ENCODE assay signal across 8 cellular contexts in the genomic region with DNA sequence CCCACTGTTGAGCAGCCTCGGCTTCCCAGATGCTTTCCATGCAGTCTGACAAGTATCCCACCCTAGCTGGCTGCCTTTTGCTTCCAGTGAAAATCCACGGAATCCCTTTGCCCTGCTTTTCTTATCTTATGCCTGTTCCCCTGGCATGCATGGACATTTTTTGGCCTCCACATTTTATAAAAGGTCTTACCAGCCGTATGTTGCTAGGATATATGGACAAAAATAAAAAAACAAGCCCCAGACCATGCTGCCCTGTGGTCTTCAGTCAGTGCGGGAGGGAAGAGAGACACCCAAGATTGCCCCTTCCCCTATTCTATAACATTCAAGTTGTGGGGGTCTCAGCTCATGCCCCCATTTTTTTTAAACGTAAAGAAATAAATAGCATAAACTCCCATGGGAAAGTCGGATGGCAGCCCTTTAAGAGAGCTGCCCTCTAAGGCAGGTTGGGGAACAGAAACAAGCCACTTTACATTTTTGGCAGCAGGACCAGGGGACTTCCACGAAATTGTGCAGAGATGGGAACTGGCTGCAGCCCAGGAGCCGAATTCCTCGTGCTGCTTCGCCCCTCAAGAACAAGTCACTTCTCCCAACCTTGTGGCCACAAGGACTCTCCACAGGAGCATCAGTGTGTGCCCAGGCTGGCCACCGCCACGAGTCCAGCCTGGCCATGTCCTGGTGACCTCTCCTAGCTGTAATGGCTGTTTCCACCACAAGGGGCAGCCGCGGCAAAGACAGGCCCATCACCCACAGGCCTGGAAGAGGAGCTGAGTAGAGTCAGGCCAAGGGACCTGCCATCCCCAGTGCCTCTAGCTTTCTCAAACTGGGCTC.
DNase-seq lines count a peak whose midpoint lies in the region; ATAC-seq and TF ChIP-seq lines count a peak whose summit lies in the region.

No MANE protein-coding gene starts in this region.

- H3K4me3 Mint-ChIP-seq in activated CD8-positive, alpha-beta memory T cell treated with anti-CD3 and anti-CD28 coated beads, Interleukin-2, amount 10 ng/mL, durations not matched to agents 7 days and 5 days = no peak overlapping the region
- H3K4me3 Mint-ChIP-seq in nephron progenitor cell = no peak overlapping the region

- ATAC-seq in GM19397 (IDR thresholded peaks at IDR 0.05; ENCODE audit: unreplicated experiment) (peak; percentile 61), upper lobe of left lung (ENCODE audit: low FRiP score in 2 of 2) (peak; percentile 91 to 93)
- peak; percentile 67 for ATAC-seq in activated CD8-positive, alpha-beta memory T cell treated with anti-CD3 and anti-CD28 coated beads, Interleukin-2, amount 10 ng/mL, durations not matched to agents 7 days and 5 days

- CTCF ChIA-PET in activated CD8-positive, alpha-beta memory T cell treated with anti-CD3 and anti-CD28 coated beads, Interleukin-2, amount 10 ng/mL, durations not matched to agents 7 days and 5 days (lab: Charles Lee) = interaction anchor here (0.7 to 1.7 kb wide), 9 partner anchors 9 to 226 kb away, joined by 3 to 9 read pairs (median 4); no protein-coding TSS in a partner anchor

- TF ChIP-seq CTCF in C4-2B (conservative IDR thresholded peaks at IDR 0.05) (peak; percentile 97), nephron progenitor cell (IDR thresholded peaks at IDR 0.05) (peak; percentile 90), upper lobe of left lung (IDR thresholded peaks at IDR 0.05) (peak; percentile 81 to 91 (median 86))

- no peaks in the 10 kb centered on the region for H3K27me3 ChIP-seq in upper lobe of left lung

- H3K27ac ChIP-seq in C4-2B (no peak overlapping the region), upper lobe of left lung (no peak overlapping the region)

- H3K36me3 ChIP-seq in upper lobe of left lung = no peaks in the 10 kb centered on the region

- H3K9me3 Mint-ChIP-seq in activated CD8-positive, alpha-beta memory T cell treated with anti-CD3 and anti-CD28 coated beads, Interleukin-2, amount 10 ng/mL, durations not matched to agents 7 days and 5 days (ENCODE audit: low read depth) = no peaks in the 10 kb centered on the region
- no peaks in the 10 kb centered on the region for H3K9me3 Mint-ChIP-seq in nephron progenitor cell

- peak; percentile 59 for DNase-seq in MV-4-11 (lab: John Stamatoyannopoulos, UW)
- DNase-seq in activated CD8-positive, alpha-beta memory T cell treated with anti-CD3 and anti-CD28 coated beads, Interleukin-2, amount 10 ng/mL, durations not matched to agents 7 days and 5 days = peak; percentile 66
- DNase-seq in fibroblast of gingiva (ENCODE audit: low read depth) = peak; percentile 26
- DNase-seq in nephron progenitor cell = peak; percentile 91
- peak in 1 of 2 donors; percentile 87 for DNase-seq in upper lobe of left lung
- no peak for DNase-seq in DMS79 (lab: John Stamatoyannopoulos, UW)

- no peak for TF ChIP-seq EP300 in upper lobe of left lung (IDR thresholded peaks at IDR 0.05)

- H3K27me3 Mint-ChIP-seq in activated CD8-positive, alpha-beta memory T cell treated with anti-CD3 and anti-CD28 coated beads, Interleukin-2, amount 10 ng/mL, durations not matched to agents 7 days and 5 days = no peaks in the 10 kb centered on the region
- H3K27me3 Mint-ChIP-seq in nephron progenitor cell (ENCODE audit: low read depth, poor library complexity) = peaks cover 10% of the 10 kb centered on the region

- H3K4me3 ChIP-seq in upper lobe of left lung = no peak overlapping the region

- no peaks in the 10 kb centered on the region for H3K4me1 Mint-ChIP-seq in activated CD8-positive, alpha-beta memory T cell treated with anti-CD3 and anti-CD28 coated beads, Interleukin-2, amount 10 ng/mL, durations not matched to agents 7 days and 5 days
- H3K4me1 Mint-ChIP-seq in nephron progenitor cell = peaks cover 53% of the 10 kb centered on the region

- TF ChIP-seq POLR2A in upper lobe of left lung (IDR thresholded peaks at IDR 0.05) = no peak

- no peaks in the 10 kb centered on the region for H3K9me3 ChIP-seq in upper lobe of left lung

- H3K27ac Mint-ChIP-seq in activated CD8-positive, alpha-beta memory T cell treated with anti-CD3 and anti-CD28 coated beads, Interleukin-2, amount 10 ng/mL, durations not matched to agents 7 days and 5 days = no peak overlapping the region
- H3K27ac Mint-ChIP-seq in nephron progenitor cell = no peak overlapping the region

- H3K36me3 Mint-ChIP-seq in activated CD8-positive, alpha-beta memory T cell treated with anti-CD3 and anti-CD28 coated beads, Interleukin-2, amount 10 ng/mL, durations not matched to agents 7 days and 5 days = no peaks in the 10 kb centered on the region
- no peaks in the 10 kb centered on the region for H3K36me3 Mint-ChIP-seq in nephron progenitor cell (ENCODE audit: low read depth)

- peaks cover 0 to 9% (median 8%) of the 10 kb centered on the region in 4 donors for H3K4me1 ChIP-seq in upper lobe of left lung

- 33 to 59% methylated on average over 11 to 14 of the region's 14 CpGs for WGBS in upper lobe of left lung, 2 donors
